ENCODE assay signal across 9 cellular contexts in the genomic region with DNA sequence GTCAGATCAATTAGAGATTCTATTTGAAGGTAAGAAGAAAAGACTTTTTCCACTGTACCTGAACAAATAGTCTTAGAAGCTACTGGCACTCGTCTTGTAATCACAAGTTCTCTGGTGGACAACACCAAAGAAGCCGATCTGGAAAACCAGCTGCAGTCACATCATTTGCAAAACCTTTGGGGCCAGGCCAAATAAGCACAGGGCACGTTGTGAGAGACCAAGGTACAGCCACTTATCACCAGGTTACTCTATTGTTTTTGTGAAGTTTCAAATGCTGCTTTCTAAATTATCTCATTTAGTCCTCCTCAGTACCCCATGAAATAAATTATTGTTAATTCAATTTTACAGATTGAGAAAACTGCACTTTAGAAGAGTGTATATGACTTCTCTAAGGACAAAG.
"Had no signal": no experiment of that assay in that cellular context is flagged by ENCODE, and none has a peak within 500 bp of the region (broad histone marks: within the 10 kb centered on the region; RNA-seq: fewer than 3 reads in every experiment).

No MANE protein-coding gene starts in this region.

- H3K4me3 Mint-ChIP-seq: HFFc6 had no signal

- FAIRE-seq: K562 had no signal

- DNase-seq: GM23248, GOT3, H7, HFFc6, IMR-90 had no signal

- H3K36me3 ChIP-seq: HAP-1 had no signal

- H3K9me3 Mint-ChIP-seq: HFFc6 had no signal

- H3K4me3 ChIP-seq: GM23248, HAP-1, K562 had no signal

- ATAC-seq: HCT116, K562 had no signal

- H3K27ac Mint-ChIP-seq: HFFc6 had no signal

- H3K27ac ChIP-seq: GM23248, HL-60 had no signal
